In the genomic region with DNA sequence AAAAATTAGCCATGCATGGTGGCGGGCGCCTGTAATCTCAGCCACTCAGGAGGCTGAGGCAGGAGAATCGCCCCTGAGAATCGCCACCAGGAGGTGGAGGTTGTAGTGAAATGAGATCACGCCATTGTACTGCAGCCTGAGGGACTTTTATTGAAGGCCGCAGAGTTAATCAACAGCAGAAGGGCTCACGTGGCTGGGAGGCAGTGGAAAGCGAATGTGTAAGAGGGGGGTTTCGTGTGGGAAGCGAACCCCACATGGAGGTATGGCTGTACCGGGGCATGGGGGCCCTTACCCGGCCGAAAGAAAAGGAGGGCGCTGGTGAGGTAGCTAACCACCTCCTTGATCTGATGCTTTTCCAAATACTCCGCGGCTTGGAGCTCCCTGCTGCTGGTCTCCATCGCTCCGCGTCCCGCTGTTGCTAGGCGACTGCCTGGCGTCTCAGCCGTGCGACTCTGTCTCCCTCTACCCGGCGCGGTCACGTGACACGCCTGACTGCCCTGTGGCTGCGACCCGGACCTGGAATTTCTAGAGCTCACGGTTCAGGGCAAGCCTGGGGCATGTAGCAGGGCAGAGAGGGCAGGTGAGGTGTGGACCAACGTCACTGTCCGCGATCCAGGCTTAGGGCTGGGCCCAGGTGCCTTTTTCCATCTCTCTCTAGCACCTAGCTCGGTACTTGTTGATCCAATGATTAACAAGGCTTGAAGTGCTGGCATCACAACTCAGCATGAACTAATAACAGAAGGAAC, we compare ENCODE assay signal across 8 cellular contexts. TPM values are rescaled to one million over a fixed set of nuclear protein-coding genes. Genes with fewer than 3 reads are reported as not detected.
DNase-seq lines count a peak whose midpoint lies in the region; ATAC-seq and TF ChIP-seq lines count a peak whose summit lies in the region.

A gene with protein sequence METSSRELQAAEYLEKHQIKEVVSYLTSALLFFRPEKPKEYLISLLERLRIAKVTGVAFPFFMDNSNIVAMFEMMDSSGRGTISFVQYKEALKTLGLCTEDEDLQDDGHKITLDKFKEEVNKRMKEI (minus strand): TSS at position 428 of the 746 bp plus-strand sequence. CDS start 30 bp downstream, at position 398.

- H3K27ac ChIP-seq in upper lobe of right lung = no peak within 1 kb of the TSS

- H3K36me3 Mint-ChIP-seq in activated naive CD4-positive, alpha-beta T cell treated with anti-CD3 and anti-CD28 coated beads, Interleukin-2, amount 10 ng/mL, durations not matched to agents 7 days and 5 days = peaks cover 2% of the 10 kb centered on the region

- H3K4me3 ChIP-seq in upper lobe of right lung = peak within 1 kb of the TSS; percentile 25

- H3K27ac Mint-ChIP-seq in activated naive CD4-positive, alpha-beta T cell treated with anti-CD3 and anti-CD28 coated beads, Interleukin-2, amount 10 ng/mL, durations not matched to agents 7 days and 5 days = no peak within 1 kb of the TSS

- H3K36me3 ChIP-seq in upper lobe of right lung = no peaks in the 10 kb centered on the region

- peaks cover 15% of the 10 kb centered on the region for H3K4me1 Mint-ChIP-seq in activated naive CD4-positive, alpha-beta T cell treated with anti-CD3 and anti-CD28 coated beads, Interleukin-2, amount 10 ng/mL, durations not matched to agents 7 days and 5 days

- H3K27me3 Mint-ChIP-seq in activated naive CD4-positive, alpha-beta T cell treated with anti-CD3 and anti-CD28 coated beads, Interleukin-2, amount 10 ng/mL, durations not matched to agents 7 days and 5 days = peaks cover 7% of the 10 kb centered on the region

- H3K4me1 ChIP-seq in upper lobe of right lung = peaks cover 4% of the 10 kb centered on the region

- ATAC-seq in HG03025 (IDR thresholded peaks at IDR 0.05; ENCODE audit: low FRiP score, unreplicated experiment) = peak; percentile 75
- peak; percentile 39 for ATAC-seq in Right ventricle myocardium inferior
- ATAC-seq in upper lobe of right lung = peak; percentile 97

- peak; percentile 21 to 45 for DNase-seq in activated CD4-positive, alpha-beta T cell treated with anti-CD3 and anti-CD28 coated beads for 24 hours (ENCODE audit: low read depth in 2 of 2)
- DNase-seq in activated CD4-positive, alpha-beta T cell treated with anti-CD3 and anti-CD28 coated beads for 1 hour = no peak
- peak; percentile 73 for DNase-seq in NCI-H526 treated with DMSO at 0.1 percent for 48 hours (lab: John Stamatoyannopoulos, UW)
- DNase-seq in activated naive CD4-positive, alpha-beta T cell treated with anti-CD3 and anti-CD28 coated beads, Interleukin-2, amount 10 ng/mL, durations not matched to agents 7 days and 5 days = peak; percentile 76
- peak; percentile 87 for DNase-seq in Right ventricle myocardium inferior (ENCODE audit: missing footprints)
- peak; percentile 66 for DNase-seq in occipital lobe (lab: John Stamatoyannopoulos, UW)
- peak; percentile 91 for DNase-seq in upper lobe of right lung

- intact Hi-C loops in Right ventricle myocardium inferior (cut with DNase I) = no loop called here
- intact Hi-C loops in upper lobe of right lung (cut with DNase I) = no loop called here

- H3K9me3 ChIP-seq in upper lobe of right lung = no peaks in the 10 kb centered on the region

- H3K9me3 Mint-ChIP-seq in activated naive CD4-positive, alpha-beta T cell treated with anti-CD3 and anti-CD28 coated beads, Interleukin-2, amount 10 ng/mL, durations not matched to agents 7 days and 5 days = peaks cover 8% of the 10 kb centered on the region

- CTCF ChIA-PET in activated naive CD4-positive, alpha-beta T cell treated with anti-CD3 and anti-CD28 coated beads, Interleukin-2, amount 10 ng/mL, durations not matched to agents 7 days and 5 days (lab: Charles Lee) = interaction anchor here (0.9 kb wide), 2 partner anchors 10 to 13 kb away, joined by 3 read pairs; no protein-coding TSS in a partner anchor

- TF ChIP-seq CTCF in upper lobe of right lung (IDR thresholded peaks at IDR 0.05) = no peak

- H3K27me3 ChIP-seq in upper lobe of right lung = peaks cover 11% of the 10 kb centered on the region

- H3K4me3 Mint-ChIP-seq in activated naive CD4-positive, alpha-beta T cell treated with anti-CD3 and anti-CD28 coated beads, Interleukin-2, amount 10 ng/mL, durations not matched to agents 7 days and 5 days = peak within 1 kb of the TSS; percentile 68

RNA-seq across cellular contexts. Expression of the gene that starts here (rescaled TPM):
- total RNA-seq in Right ventricle myocardium inferior (not detected), occipital lobe (3.3 TPM), upper lobe of right lung (1.6 TPM)

Comparison
In these comparisons a context has a peak if more than half of its experiments do, and no peak if none do; other contexts are left out.
1. Peak in DNase-seq and ATAC-seq in Right ventricle myocardium inferior; RNA of the gene not detected or under 1 TPM.
2. ATAC-seq: peak in every context shown above with its lines; median percentile 97 in upper lobe of right lung; 75 in HG03025; 39 in Right ventricle myocardium inferior.